ENCODE assay signal across 8 cellular contexts in genomic region chr13:28324181-28324789, GRCh38.
DNase-seq lines count a peak whose midpoint lies in the region; ATAC-seq lines count a peak whose summit lies in the region.

No MANE protein-coding gene starts in this region.

- ATAC-seq in Right ventricle myocardium superior (ENCODE audit: poor library complexity) (peak; percentile 87), HG03045 (IDR thresholded peaks at IDR 0.05; ENCODE audit: unreplicated experiment) (no peak)

- intact Hi-C loops in Right ventricle myocardium superior (cut with DNase I): loop anchor here (2.0 to 10.0 kb wide), 2 partner anchors 313 to 471 kb away; no protein-coding TSS in a partner anchor

- peak; percentile 9 for DNase-seq in NK-92 treated with Interleukin-12 subunit alpha and Interleukin-12 subunit beta, amount 100 ng/mL, for 24 hours (lab: John Stamatoyannopoulos, UW)
- DNase-seq in NK-92 (lab: John Stamatoyannopoulos, UW; ENCODE audit: unreplicated experiment) (no peak), HuH-7.5 (ENCODE audit: low spot score) (peak; percentile 53), SK-N-DZ (ENCODE audit: low spot score) (peak; percentile 64), Right ventricle myocardium superior (no peak), renal cortical epithelial cell (ENCODE audit: low read depth) (peak; percentile 43)
- DNase-seq in activated naive CD4-positive, alpha-beta T cell treated with anti-CD3 and anti-CD28 coated beads, Interleukin-2, amount 50 U/mL, for 16 hours: peak; percentile 45

Comparison
In these comparisons a context has a peak if more than half of its experiments do, and no peak if none do; other contexts are left out.
1. DNase-seq: peak in NK-92 treated with Interleukin-12 subunit alpha and Interleukin-12 subunit beta, amount 100 ng/mL, for 24 hours (single experiment), HuH-7.5 (single experiment), SK-N-DZ (single experiment), activated naive CD4-positive, alpha-beta T cell treated with anti-CD3 and anti-CD28 coated beads, Interleukin-2, amount 50 U/mL, for 16 hours (single experiment) and renal cortical epithelial cell (single experiment); none in NK-92 (single experiment) and Right ventricle myocardium superior (single experiment).